In the genomic region with DNA sequence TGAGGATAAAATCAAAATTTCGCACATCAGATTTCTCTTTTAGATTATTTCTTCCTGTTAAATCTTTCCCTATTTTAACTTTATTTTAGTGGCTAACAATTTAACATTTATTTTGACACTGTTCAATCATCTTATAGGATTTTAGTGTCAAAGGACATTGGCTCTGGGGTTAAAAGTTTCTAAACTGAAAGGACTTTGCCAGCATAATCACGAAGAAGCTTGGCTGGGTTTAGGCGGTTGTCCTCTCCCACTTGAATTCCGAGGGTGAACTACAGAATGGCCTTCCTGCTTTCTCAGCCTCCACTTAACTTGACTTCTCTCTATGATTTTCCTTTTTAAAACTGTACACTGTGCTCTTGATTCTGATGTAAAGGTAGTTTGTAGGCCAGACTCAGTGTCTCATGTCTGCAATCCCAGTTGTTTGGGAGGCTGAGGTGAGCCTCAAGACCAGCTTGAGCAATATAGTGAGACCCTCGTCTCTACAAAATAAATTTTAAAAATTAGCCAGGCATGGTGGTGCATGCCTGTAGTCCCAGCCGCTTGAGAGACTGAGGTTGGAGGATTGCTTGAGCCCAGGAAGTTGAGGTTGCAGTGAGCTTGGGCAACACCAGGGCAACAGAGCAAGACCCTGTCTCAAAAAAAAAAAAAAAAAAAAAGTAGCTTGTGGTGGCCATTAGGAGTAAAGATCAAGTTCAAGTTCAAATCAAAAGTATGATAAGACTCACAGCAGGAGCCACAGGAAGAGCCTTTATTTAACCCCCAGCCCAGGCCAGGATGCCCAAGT, we compare ENCODE assay signal across 2 cellular contexts.
TF ChIP-seq lines count a peak whose summit lies in the region.

No MANE protein-coding gene starts in this region.

TF ChIP-seq in IMR-90, 13 proteins besides CTCF, POLR2A, EP300 and RAD21:
- no peak for TF ChIP-seq RCOR1 (IDR thresholded peaks at IDR 0.05; ENCODE audit: insufficient replicate concordance, low read length)
- no peak for TF ChIP-seq NFE2L2 (IDR thresholded peaks at IDR 0.05; ENCODE audit: low read depth, low read length)
- TF ChIP-seq MAZ (IDR thresholded peaks at IDR 0.05; ENCODE audit: borderline replicate concordance, low read depth, low read length) = no peak
- TF ChIP-seq ELK1 (IDR thresholded peaks at IDR 0.05; ENCODE audit: borderline replicate concordance, low read depth, low read length) = no peak
- no peak for TF ChIP-seq BHLHE40 (IDR thresholded peaks at IDR 0.05; ENCODE audit: low read depth, low read length)
- TF ChIP-seq CHD1 (IDR thresholded peaks at IDR 0.05; ENCODE audit: low read depth, low read length) = no peak
- TF ChIP-seq MAFK (IDR thresholded peaks at IDR 0.05; ENCODE audit: low read depth, low read length) = no peak
- TF ChIP-seq USF2 (IDR thresholded peaks at IDR 0.05; ENCODE audit: low read depth, low read length) = no peak
- TF ChIP-seq FOS (IDR thresholded peaks at IDR 0.05; ENCODE audit: low read depth, low read length) = no peak
- no peak for TF ChIP-seq RFX5 (IDR thresholded peaks at IDR 0.05; ENCODE audit: low read depth, low read length)

TF ChIP-seq in HepG2, 621 proteins besides CTCF, POLR2A, EP300 and RAD21:
- TF ChIP-seq SCMH1 (CRISPR knock-in tag; IDR thresholded peaks at IDR 0.05; ENCODE audit: borderline replicate concordance) (no peak), NFYC (CRISPR knock-in tag; IDR thresholded peaks at IDR 0.05) (no peak), HNF4A (CRISPR knock-in tag; IDR thresholded peaks at IDR 0.05) (peak; percentile 34; the same call in 1 of the 2 replicates), ZNF576 (CRISPR knock-in tag; IDR thresholded peaks at IDR 0.05) (no peak), NR2F2 (IDR thresholded peaks at IDR 0.05; ENCODE audit: borderline replicate concordance, low read depth) (no peak), ZFP90 (CRISPR knock-in tag; IDR thresholded peaks at IDR 0.05; ENCODE audit: borderline replicate concordance) (no peak), ZNF720 (CRISPR knock-in tag; IDR thresholded peaks at IDR 0.05) (no peak), MBD4 (IDR thresholded peaks at IDR 0.05; ENCODE audit: borderline replicate concordance, low read length) (no peak), NRL (CRISPR knock-in tag; IDR thresholded peaks at IDR 0.05; ENCODE audit: borderline replicate concordance) (no peak), PTBP1 (IDR thresholded peaks at IDR 0.05; ENCODE audit: low read depth, low read length, poor library complexity, severe bottlenecking) (no peak), KDM1A (CRISPR knock-in tag; IDR thresholded peaks at IDR 0.05) (no peak), FLYWCH1 (CRISPR knock-in tag; IDR thresholded peaks at IDR 0.05) (no peak), ZNF121 (CRISPR knock-in tag; IDR thresholded peaks at IDR 0.05) (peak; percentile 32), ZNF619 (CRISPR knock-in tag; IDR thresholded peaks at IDR 0.05) (no peak), ZNF546 (CRISPR knock-in tag; conservative IDR thresholded peaks at IDR 0.05) (no peak), RARA (CRISPR knock-in tag; IDR thresholded peaks at IDR 0.05) (0 out of 2 replicates have a peak, but pooled peaks have one; percentile 11)
- TF ChIP-seq, protein P1, sequence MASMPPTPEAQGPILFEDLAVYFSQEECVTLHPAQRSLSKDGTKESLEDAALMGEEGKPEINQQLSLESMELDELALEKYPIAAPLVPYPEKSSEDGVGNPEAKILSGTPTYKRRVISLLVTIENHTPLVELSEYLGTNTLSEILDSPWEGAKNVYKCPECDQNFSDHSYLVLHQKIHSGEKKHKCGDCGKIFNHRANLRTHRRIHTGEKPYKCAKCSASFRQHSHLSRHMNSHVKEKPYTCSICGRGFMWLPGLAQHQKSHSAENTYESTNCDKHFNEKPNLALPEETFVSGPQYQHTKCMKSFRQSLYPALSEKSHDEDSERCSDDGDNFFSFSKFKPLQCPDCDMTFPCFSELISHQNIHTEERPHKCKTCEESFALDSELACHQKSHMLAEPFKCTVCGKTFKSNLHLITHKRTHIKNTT (CRISPR knock-in tag; IDR thresholded peaks at IDR 0.05) = no peak
- TF ChIP-seq, protein P2, sequence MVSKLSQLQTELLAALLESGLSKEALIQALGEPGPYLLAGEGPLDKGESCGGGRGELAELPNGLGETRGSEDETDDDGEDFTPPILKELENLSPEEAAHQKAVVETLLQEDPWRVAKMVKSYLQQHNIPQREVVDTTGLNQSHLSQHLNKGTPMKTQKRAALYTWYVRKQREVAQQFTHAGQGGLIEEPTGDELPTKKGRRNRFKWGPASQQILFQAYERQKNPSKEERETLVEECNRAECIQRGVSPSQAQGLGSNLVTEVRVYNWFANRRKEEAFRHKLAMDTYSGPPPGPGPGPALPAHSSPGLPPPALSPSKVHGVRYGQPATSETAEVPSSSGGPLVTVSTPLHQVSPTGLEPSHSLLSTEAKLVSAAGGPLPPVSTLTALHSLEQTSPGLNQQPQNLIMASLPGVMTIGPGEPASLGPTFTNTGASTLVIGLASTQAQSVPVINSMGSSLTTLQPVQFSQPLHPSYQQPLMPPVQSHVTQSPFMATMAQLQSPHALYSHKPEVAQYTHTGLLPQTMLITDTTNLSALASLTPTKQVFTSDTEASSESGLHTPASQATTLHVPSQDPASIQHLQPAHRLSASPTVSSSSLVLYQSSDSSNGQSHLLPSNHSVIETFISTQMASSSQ (IDR thresholded peaks at IDR 0.05; ENCODE audit: low read depth) = no peak
- TF ChIP-seq, protein P2 (CRISPR knock-in tag; IDR thresholded peaks at IDR 0.05; ENCODE audit: borderline replicate concordance) = no peak
- TF ChIP-seq, protein P3, sequence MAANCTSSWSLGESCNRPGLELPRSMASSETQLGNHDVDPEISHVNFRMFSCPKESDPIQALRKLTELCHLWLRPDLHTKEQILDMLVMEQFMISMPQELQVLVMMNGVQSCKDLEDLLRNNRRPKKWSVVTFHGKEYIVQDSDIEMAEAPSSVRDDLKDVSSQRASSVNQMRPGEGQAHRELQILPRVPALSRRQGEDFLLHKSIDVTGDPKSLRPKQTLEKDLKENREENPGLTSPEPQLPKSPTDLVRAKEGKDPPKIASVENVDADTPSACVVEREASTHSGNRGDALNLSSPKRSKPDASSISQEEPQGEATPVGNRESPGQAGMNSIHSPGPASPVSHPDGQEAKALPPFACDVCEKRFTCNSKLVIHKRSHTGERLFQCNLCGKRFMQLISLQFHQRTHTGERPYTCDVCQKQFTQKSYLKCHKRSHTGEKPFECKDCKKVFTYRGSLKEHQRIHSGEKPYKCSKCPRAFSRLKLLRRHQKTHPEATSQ (CRISPR knock-in tag; IDR thresholded peaks at IDR 0.05; ENCODE audit: borderline replicate concordance) = no peak
- TF ChIP-seq, protein P4, sequence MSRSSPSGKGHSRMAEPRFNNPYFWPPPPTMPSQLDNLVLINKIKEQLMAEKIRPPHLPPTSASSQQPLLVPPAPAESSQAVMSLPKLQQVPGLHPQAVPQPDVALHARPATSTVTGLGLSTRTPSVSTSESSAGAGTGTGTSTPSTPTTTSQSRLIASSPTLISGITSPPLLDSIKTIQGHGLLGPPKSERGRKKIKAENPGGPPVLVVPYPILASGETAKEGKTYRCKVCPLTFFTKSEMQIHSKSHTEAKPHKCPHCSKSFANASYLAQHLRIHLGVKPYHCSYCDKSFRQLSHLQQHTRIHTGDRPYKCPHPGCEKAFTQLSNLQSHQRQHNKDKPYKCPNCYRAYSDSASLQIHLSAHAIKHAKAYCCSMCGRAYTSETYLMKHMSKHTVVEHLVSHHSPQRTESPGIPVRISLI (CRISPR knock-in tag; IDR thresholded peaks at IDR 0.05; ENCODE audit: borderline replicate concordance) = 0 out of 2 replicates have a peak, but pooled peaks have one; percentile 14
